Comparison of ENCODE assay signal across 17 cellular contexts in genomic region chr13:32323912-32324311, GRCh38. TPM values are rescaled to one million over a fixed set of nuclear protein-coding genes. Genes with fewer than 3 reads are reported as not detected.
DNase-seq lines count a peak whose midpoint lies in the region; ATAC-seq and TF ChIP-seq lines count a peak whose summit lies in the region.
"Had no signal": no experiment of that assay in that cellular context is flagged by ENCODE, and none has a peak within 500 bp of the region (broad histone marks: within the 10 kb centered on the region; RNA-seq: fewer than 3 reads in every experiment).

No MANE protein-coding gene starts in this region.

- peak; percentile 66 for ATAC-seq in PC-3
- ATAC-seq in GM21526 (IDR thresholded peaks at IDR 0.05; ENCODE audit: low FRiP score, unreplicated experiment), result no peak
- ATAC-seq in GM19035 (IDR thresholded peaks at IDR 0.05; ENCODE audit: unreplicated experiment), result no peak
- ATAC-seq: activated CD8-positive, alpha-beta T cell treated with anti-CD3 and anti-CD28 coated beads for 36 hours; esophagus mucosa; stimulated activated effector memory CD8-positive, alpha-beta T cell treated with anti-CD3 and anti-CD28 coated beads, Interleukin-12 subunit alpha, Interleukin-12 subunit beta, amount 100 ng/mL, for 72 hours had no signal

- H2AFZ ChIP-seq in PC-3 (ENCODE audit: low read length), result no peak overlapping the region
- no peak overlapping the region for H2AFZ ChIP-seq in OCI-LY7 (ENCODE audit: low read length)

- POLR2A ChIA-PET in PC-3 (lab: Charles Lee; ENCODE audit: unreplicated experiment), result no interaction called here
- POLR2A ChIA-PET in OCI-LY7 (lab: Charles Lee), result interaction anchor here (0.7 to 1.0 kb wide), 2 partner anchors 8 to 9 kb away, joined by 3 to 5 read pairs; partner anchors contain the start of genes BRCA2 and ZAR1L

- H3K9me2 ChIP-seq in PC-3 (replicated peaks; ENCODE audit: low read length), result no peaks in the 10 kb centered on the region
- H3K9me2 ChIP-seq in OCI-LY7 (ENCODE audit: insufficient read depth, low read length), result no peaks in the 10 kb centered on the region

- H4K20me1 ChIP-seq in PC-3 (ENCODE audit: low read length), result no peaks in the 10 kb centered on the region
- H4K20me1 ChIP-seq in OCI-LY7 (ENCODE audit: insufficient read depth, low read length), result no peaks in the 10 kb centered on the region

- TF ChIP-seq POLR2A in thyroid gland (IDR thresholded peaks at IDR 0.05), result no peak

- H3K9me3 ChIP-seq in PC-3 (ENCODE audit: low read length) (no peaks in the 10 kb centered on the region), thyroid gland (no peaks in the 10 kb centered on the region), OCI-LY7 (ENCODE audit: low read length) (no peaks in the 10 kb centered on the region)

- no TSS peak for BruUV-seq in PC-3 (replicated peaks; lab: Mats Ljungman, UMichigan)
- BruUV-seq in OCI-LY7 (replicated peaks; lab: Mats Ljungman, UMichigan), result no TSS peak

- CTCF ChIA-PET in PC-3 (lab: Charles Lee), result no interaction called here
- CTCF ChIA-PET in OCI-LY7 (lab: Charles Lee; ENCODE audit: unreplicated experiment), result no interaction called here

- peaks cover 21% of the 10 kb centered on the region for H3K4me1 ChIP-seq in PC-3 (ENCODE audit: insufficient read depth, low read length)
- no peaks in the 10 kb centered on the region for H3K4me1 ChIP-seq in thyroid gland
- no peaks in the 10 kb centered on the region for H3K4me1 ChIP-seq in OCI-LY7 (ENCODE audit: insufficient read depth, low read length, poor library complexity, severe bottlenecking)

- no peak overlapping the region for H3K9ac ChIP-seq in PC-3 (ENCODE audit: low read length)

- H3K27ac ChIP-seq in PC-3 (ENCODE audit: low read length) (0 out of 2 replicates have a peak overlapping the region, but pooled peaks have one; percentile 16), thyroid gland (no peak overlapping the region), OCI-LY7 (ENCODE audit: low read depth, low read length, poor library complexity, severe bottlenecking) (no peak overlapping the region)

- H3K4me3 ChIP-seq in PC-3 (ENCODE audit: low read length) (no peak overlapping the region), cardiac fibroblast (replicated peaks in 1 of 2; ENCODE audit: low read depth in 2 of 2, low read length in 2 of 2) (no peak overlapping the region), thyroid gland (replicated peaks in 1 of 3) (no peak overlapping the region), OCI-LY7 (ENCODE audit: low read depth, low read length, poor library complexity, severe bottlenecking) (no peak overlapping the region)

- TF ChIP-seq CTCF in PC-3 (conservative IDR thresholded peaks at IDR 0.05; ENCODE audit: low read depth, low read length), result no peak
- TF ChIP-seq CTCF in cardiac fibroblast (IDR thresholded peaks at IDR 0.05; ENCODE audit: low read depth, low read length), result no peak
- no peak for TF ChIP-seq CTCF in thyroid gland (IDR thresholded peaks at IDR 0.05)
- no peak for TF ChIP-seq CTCF in OCI-LY7 (conservative IDR thresholded peaks at IDR 0.05; ENCODE audit: low read length)

- DNase-seq in AG20443 (ENCODE audit: low spot score) (peak; percentile 73), PC-3 (peak; percentile 57), cardiac fibroblast (ENCODE audit: low read depth in 2 of 2) (peak; percentile 61 to 86), kidney tubule cell (ENCODE audit: low spot score) (peak; percentile 80), thyroid gland (no peak), OCI-LY7 (ENCODE audit: low spot score) (no peak)
- DNase-seq: activated CD8-positive, alpha-beta T cell treated with anti-CD3 and anti-CD28 coated beads for 36 hours; activated effector memory CD4-positive, alpha-beta T cell treated with anti-CD3 and anti-CD28 coated beads, Interleukin-2, amount 50 U/mL, for 16 hours; C1 segment of cervical spinal cord; Karpas-422; NCI-H187; stimulated activated CD4-positive, alpha-beta T cell treated with anti-CD3 and anti-CD28 coated beads, Interleukin-4, amount 100 ng/mL, for 1 hour had no signal

- no peaks in the 10 kb centered on the region for H3F3A ChIP-seq in PC-3 (ENCODE audit: low read length, unreplicated experiment)

- H3K36me3 ChIP-seq in PC-3 (ENCODE audit: low read depth, low read length) (no peaks in the 10 kb centered on the region; the same call in 1 of the 2 replicates), thyroid gland (no peaks in the 10 kb centered on the region), OCI-LY7 (ENCODE audit: insufficient read depth, low read length) (peaks cover 97% of the 10 kb centered on the region)

- intact Hi-C loops in PC-3 (cut with micrococcal nuclease) (no loop called here), thyroid gland (cut with DNase I) (no loop called here), OCI-LY7 (cut with micrococcal nuclease; ENCODE audit: unreplicated experiment) (no loop called here)

- H3K79me2 ChIP-seq in PC-3 (ENCODE audit: low read length) (no peaks in the 10 kb centered on the region), OCI-LY7 (ENCODE audit: insufficient read depth, low read depth, low read length) (peaks cover 5% of the 10 kb centered on the region; the same call in 1 of the 2 replicates)

- H3K4me2 ChIP-seq in PC-3 (ENCODE audit: low read length) (peak overlapping the region; percentile 27; the same call in 1 of the 2 replicates), OCI-LY7 (ENCODE audit: low read length) (no peak overlapping the region)

- no peaks in the 10 kb centered on the region for H3K27me3 ChIP-seq in PC-3 (ENCODE audit: low read length)
- H3K27me3 ChIP-seq in thyroid gland, result no peaks in the 10 kb centered on the region

RNA-seq across cellular contexts. Expression of gene BRCA2, which starts 8.6 kb away (rescaled TPM):
- total RNA-seq in PC-3 (2014; rRNA removed), result 9.1 and 16.8 TPM in 2 replicates
- total RNA-seq in thyroid gland, result 1 to 10 TPM in 1 of 4 donors, under 1 TPM in 3; 0.56 to 6.3 (median 0.82) TPM
- 16.9 and 25.8 TPM in 2 replicates for total RNA-seq in OCI-LY7 (2014; rRNA removed; shearing (Covaris generic))
- total RNA-seq in OCI-LY7 (2022), result 34.3 and 36.4 TPM in 2 replicates

RNA-seq across cellular contexts. Expression of gene ZAR1L, which starts 8.7 kb away (rescaled TPM):
- not detected in 2 replicates for total RNA-seq in PC-3 (2014; rRNA removed)
- total RNA-seq in thyroid gland, result not detected
- total RNA-seq in OCI-LY7 (2014; rRNA removed; shearing (Covaris generic)), result 0.10 and 0.32 TPM in 2 replicates
- 0.76 and 1.1 TPM in 2 replicates for total RNA-seq in OCI-LY7 (2022)
- total RNA-seq: activated CD8-positive, alpha-beta T cell treated with anti-CD3 and anti-CD28 coated beads for 36 hours; esophagus mucosa; pulmonary artery endothelial cell had no signal

Comparison
In these comparisons a context has a peak if more than half of its experiments do, and no peak if none do; other contexts are left out.
1. DNase-seq: peak in AG20443 (single experiment), PC-3 (single experiment), cardiac fibroblast (2 of 2) and kidney tubule cell (single experiment); none in thyroid gland (0 of 2) and OCI-LY7 (single experiment).